ENCODE assay signal across 22 cellular contexts in genomic region chr5:151171521-151171920, GRCh38. TPM values are rescaled to one million over a fixed set of nuclear protein-coding genes. Genes with fewer than 3 reads are reported as not detected.
DNase-seq lines count a peak whose midpoint lies in the region; ATAC-seq and TF ChIP-seq lines count a peak whose summit lies in the region.
"Had no signal": no experiment of that assay in that cellular context is flagged by ENCODE, and none has a peak within 500 bp of the region (broad histone marks: within the 10 kb centered on the region; RNA-seq: fewer than 3 reads in every experiment).

No MANE protein-coding gene starts in this region.

- H3K36me3 ChIP-seq in Karpas-422 (ENCODE audit: insufficient read depth, low read length) (peaks cover 13% of the 10 kb centered on the region), SU-DHL-6 (ENCODE audit: low read length) (no peaks in the 10 kb centered on the region), gastrocnemius medialis (no peaks in the 10 kb centered on the region)
- H3K36me3 ChIP-seq: ovary, thyroid gland had no signal

- H3K4me1 Mint-ChIP-seq in activated CD4-positive, alpha-beta T cell treated with anti-CD3 and anti-CD28 coated beads for 36 hours: peaks cover 6% of the 10 kb centered on the region
- H3K4me1 Mint-ChIP-seq in natural killer cell (peaks cover 9 to 22% of the 10 kb centered on the region in 2 donors), WTC11 (peaks cover 10% of the 10 kb centered on the region)

- H3K79me2 ChIP-seq in Karpas-422 (ENCODE audit: low read length) (no peaks in the 10 kb centered on the region), SU-DHL-6 (ENCODE audit: insufficient read depth, low read length) (no peaks in the 10 kb centered on the region)

- intact Hi-C loops in activated CD4-positive, alpha-beta T cell treated with anti-CD3 and anti-CD28 coated beads for 36 hours (cut with DNase I, micrococcal nuclease): no loop called here
- intact Hi-C loops in natural killer cell (cut with micrococcal nuclease) (no loop called here), gastrocnemius medialis (cut with DNase I; ENCODE audit: low total_unique reads) (loop anchor here (10.0 kb wide), 1 partner anchor 377 kb away; no protein-coding TSS in a partner anchor)

- CTCF ChIA-PET in activated CD4-positive, alpha-beta T cell treated with anti-CD3 and anti-CD28 coated beads for 36 hours (lab: Charles Lee): interaction anchor here (0.7 to 14.6 kb wide), 6 partner anchors 12 to 352 kb away, joined by 3 to 685 read pairs (median 3); no protein-coding TSS in a partner anchor
- CTCF ChIA-PET in WTC11 (lab: Charles Lee): interaction anchor here (0.7 to 2.7 kb wide), 2 partner anchors 45 to 169 kb away, joined by 3 to 8 read pairs; no protein-coding TSS in a partner anchor

- H3K9me2 ChIP-seq in Karpas-422 (replicated peaks; ENCODE audit: insufficient read depth, low read length): no peaks in the 10 kb centered on the region
- H3K9me2 ChIP-seq in SU-DHL-6 (replicated peaks; ENCODE audit: insufficient read depth, low read length): no peaks in the 10 kb centered on the region

- H3K27me3 ChIP-seq in Karpas-422 (ENCODE audit: low read length): no peaks in the 10 kb centered on the region
- no peaks in the 10 kb centered on the region for H3K27me3 ChIP-seq in SU-DHL-6 (ENCODE audit: low read length)
- H3K27me3 ChIP-seq in gastrocnemius medialis: no peaks in the 10 kb centered on the region
- H3K27me3 ChIP-seq: ovary, thyroid gland had no signal

- in situ Hi-C loops in gastrocnemius medialis (cut with MboI; ENCODE audit: low sequenced_read_pairs in 4 of 4): no loop called here

- no peaks in the 10 kb centered on the region for H3K27me3 Mint-ChIP-seq in activated CD4-positive, alpha-beta T cell treated with anti-CD3 and anti-CD28 coated beads for 36 hours
- H3K27me3 Mint-ChIP-seq in natural killer cell (ENCODE audit: low read depth in 2 of 2): no peaks in the 10 kb centered on the region
- 0 out of 2 replicates have a peak, but pooled peaks cover 3% of the 10 kb centered on the region for H3K27me3 Mint-ChIP-seq in WTC11 (ENCODE audit: low read depth)
- H3K27me3 Mint-ChIP-seq: activated CD4-positive, alpha-beta T cell treated with anti-CD3 and anti-CD28 coated beads, Interleukin-2, amount 10 ng/mL, durations not matched to agents 7 days and 5 days; stimulated activated naive CD8-positive, alpha-beta T cell treated with anti-CD3 and anti-CD28 coated beads, Interleukin-15, Interleukin-2, amounts not matched to agents 100 ng/mL and 50 ng/mL, for 24 hours had no signal

- no peaks in the 10 kb centered on the region for H3K36me3 Mint-ChIP-seq in activated CD4-positive, alpha-beta T cell treated with anti-CD3 and anti-CD28 coated beads for 36 hours (ENCODE audit: low read depth)
- H3K36me3 Mint-ChIP-seq in natural killer cell (no peaks in the 10 kb centered on the region), WTC11 (no peaks in the 10 kb centered on the region)

- H3K4me3 ChIP-seq in Karpas-422 (ENCODE audit: low read length): no peak overlapping the region
- no peak overlapping the region for H3K4me3 ChIP-seq in SU-DHL-6 (ENCODE audit: insufficient read depth, low read length, poor library complexity, severe bottlenecking)
- H3K4me3 ChIP-seq in gastrocnemius medialis: no peak overlapping the region
- H3K4me3 ChIP-seq: ovary, thyroid gland had no signal

- no peak for ATAC-seq in activated CD4-positive, alpha-beta T cell treated with anti-CD3 and anti-CD28 coated beads for 36 hours
- ATAC-seq in natural killer cell (no peak), gastrocnemius medialis (no peak), HG02884 (IDR thresholded peaks at IDR 0.05; ENCODE audit: unreplicated experiment) (no peak), WTC11 (no peak)

- H3K9me3 ChIP-seq in Karpas-422 (ENCODE audit: low read length) (no peaks in the 10 kb centered on the region), SU-DHL-6 (ENCODE audit: insufficient read depth, low read length) (no peaks in the 10 kb centered on the region), gastrocnemius medialis (no peaks in the 10 kb centered on the region)
- H3K9me3 ChIP-seq: ovary, thyroid gland had no signal

- TF ChIP-seq POLR2A in gastrocnemius medialis (IDR thresholded peaks at IDR 0.05): no peak

- peak overlapping the region; percentile 7 for H3K4me2 ChIP-seq in Karpas-422 (ENCODE audit: low read depth, low read length, poor library complexity, severe bottlenecking)
- H3K4me2 ChIP-seq in SU-DHL-6 (ENCODE audit: low read depth, low read length, poor library complexity, severe bottlenecking): no peak overlapping the region

- H3K4me3 Mint-ChIP-seq in activated CD4-positive, alpha-beta T cell treated with anti-CD3 and anti-CD28 coated beads for 36 hours: no peak overlapping the region
- H3K4me3 Mint-ChIP-seq in natural killer cell: no peak overlapping the region
- H3K4me3 Mint-ChIP-seq in WTC11: no peak overlapping the region
- H3K4me3 Mint-ChIP-seq: activated CD4-positive, alpha-beta T cell treated with anti-CD3 and anti-CD28 coated beads, Interleukin-2, amount 10 ng/mL, durations not matched to agents 7 days and 5 days; nephron; stimulated activated naive CD8-positive, alpha-beta T cell treated with anti-CD3 and anti-CD28 coated beads, Interleukin-15, Interleukin-2, amounts not matched to agents 100 ng/mL and 50 ng/mL, for 24 hours had no signal

- no peak for DNase-seq in activated CD4-positive, alpha-beta T cell treated with anti-CD3 and anti-CD28 coated beads for 36 hours
- no peak for DNase-seq in activated CD4-positive, alpha-beta T cell treated with anti-CD3 and anti-CD28 coated beads for 48 hours
- DNase-seq in Karpas-422: no peak
- DNase-seq in natural killer cell: no peak
- DNase-seq in gastrocnemius medialis: no peak
- DNase-seq in WTC11 (ENCODE audit: low spot score): no peak
- DNase-seq: 8988T; activated CD4-positive, alpha-beta T cell treated with anti-CD3 and anti-CD28 coated beads, Interleukin-2, amount 10 ng/mL, durations not matched to agents 7 days and 5 days; amygdala; dermis blood vessel endothelial cell; glutamatergic neuron; H7; NCI-H1436; NCI-H526; ovary; SHP77; stimulated activated CD4-positive, alpha-beta T cell treated with anti-CD3 and anti-CD28 coated beads, Interleukin-4, amount 100 ng/mL, for 4 hours; thyroid gland had no signal

- POLR2A ChIA-PET in activated CD4-positive, alpha-beta T cell treated with anti-CD3 and anti-CD28 coated beads for 36 hours (lab: Charles Lee): interaction anchor here (0.9 kb wide), 1 partner anchor 21 kb away, joined by 3 read pairs; no protein-coding TSS in a partner anchor
- POLR2A ChIA-PET in WTC11 (lab: Charles Lee): no interaction called here

- no peak overlapping the region for H3K9ac ChIP-seq in Karpas-422 (ENCODE audit: low read length)
- H3K9ac ChIP-seq in SU-DHL-6 (ENCODE audit: low read length): no peak overlapping the region

- H3K27ac Mint-ChIP-seq in activated CD4-positive, alpha-beta T cell treated with anti-CD3 and anti-CD28 coated beads for 36 hours: peak overlapping the region; percentile 4
- H3K27ac Mint-ChIP-seq in natural killer cell (peak overlapping the region; percentile 75 to 77), WTC11 (no peak overlapping the region)
- H3K27ac Mint-ChIP-seq: activated CD4-positive, alpha-beta T cell treated with anti-CD3 and anti-CD28 coated beads, Interleukin-2, amount 10 ng/mL, durations not matched to agents 7 days and 5 days; nephron; stimulated activated naive CD8-positive, alpha-beta T cell treated with anti-CD3 and anti-CD28 coated beads, Interleukin-15, Interleukin-2, amounts not matched to agents 100 ng/mL and 50 ng/mL, for 24 hours had no signal

- no peak overlapping the region for H2AFZ ChIP-seq in Karpas-422 (ENCODE audit: low read length)
- H2AFZ ChIP-seq in SU-DHL-6 (ENCODE audit: low read depth, low read length, severe bottlenecking): no peak overlapping the region

- H3K27ac ChIP-seq in Karpas-422 (ENCODE audit: low read length): peak overlapping the region; percentile 81
- H3K27ac ChIP-seq in SU-DHL-6 (ENCODE audit: low read depth, low read length): peak overlapping the region; percentile 52
- no peak overlapping the region for H3K27ac ChIP-seq in gastrocnemius medialis
- H3K27ac ChIP-seq: ovary, thyroid gland had no signal

- H3F3A ChIP-seq in SU-DHL-6 (ENCODE audit: insufficient read depth): peaks cover 45% of the 10 kb centered on the region

- H3K4me1 ChIP-seq in Karpas-422 (ENCODE audit: low read length) (peaks cover 41% of the 10 kb centered on the region), gastrocnemius medialis (peaks cover 22 to 25% of the 10 kb centered on the region in 2 donors)
- H3K4me1 ChIP-seq: thyroid gland had no signal

- TF ChIP-seq CTCF in SU-DHL-6 (IDR thresholded peaks at IDR 0.05; ENCODE audit: insufficient read depth, low read length, poor library complexity, severe bottlenecking): no peak
- TF ChIP-seq CTCF in natural killer cell (IDR thresholded peaks at IDR 0.05): no peak
- TF ChIP-seq CTCF in gastrocnemius medialis (IDR thresholded peaks at IDR 0.05 in 4 of 5, conservative IDR thresholded peaks at IDR 0.05 in 1 of 5): no peak
- no peak for TF ChIP-seq CTCF in WTC11 (IDR thresholded peaks at IDR 0.05)

- H4K20me1 ChIP-seq in Karpas-422 (ENCODE audit: insufficient read depth, low read depth, low read length) (no peaks in the 10 kb centered on the region), SU-DHL-6 (ENCODE audit: low read depth, low read length) (no peaks in the 10 kb centered on the region)

- no peaks in the 10 kb centered on the region for H3K9me3 Mint-ChIP-seq in activated CD4-positive, alpha-beta T cell treated with anti-CD3 and anti-CD28 coated beads for 36 hours (ENCODE audit: low read depth)
- no peaks in the 10 kb centered on the region for H3K9me3 Mint-ChIP-seq in natural killer cell
- H3K9me3 Mint-ChIP-seq in WTC11: no peaks in the 10 kb centered on the region
- H3K9me3 Mint-ChIP-seq: activated CD4-positive, alpha-beta T cell treated with anti-CD3 and anti-CD28 coated beads, Interleukin-2, amount 10 ng/mL, durations not matched to agents 7 days and 5 days; stimulated activated naive CD8-positive, alpha-beta T cell treated with anti-CD3 and anti-CD28 coated beads, Interleukin-15, Interleukin-2, amounts not matched to agents 100 ng/mL and 50 ng/mL, for 24 hours had no signal

TF ChIP-seq in WTC11, 78 proteins besides CTCF, POLR2A, EP300 and RAD21 (continues in another document):
- TF ChIP-seq NR1H2 (CRISPR knock-in tag; IDR thresholded peaks at IDR 0.05) (no peak), ZNF121 (CRISPR knock-in tag; IDR thresholded peaks at IDR 0.05) (no peak), NFATC4 (CRISPR knock-in tag; IDR thresholded peaks at IDR 0.05) (no peak)

RNA-seq across cellular contexts. Expression of gene ANXA6, which starts 13.9 kb away (rescaled TPM):
- 100 to 1,000 TPM; 322 to 332 TPM for total RNA-seq in activated CD4-positive, alpha-beta T cell treated with anti-CD3 and anti-CD28 coated beads for 36 hours
- total RNA-seq in Karpas-422 (2014; rRNA removed; shearing (Covaris generic); ENCODE audit: low replicate concordance): 277 and 387 TPM in 2 replicates
- total RNA-seq in natural killer cell (100 to 1,000 TPM; 504 to 629 (median 535) TPM), gastrocnemius medialis (100 to 1,000 TPM in 3 of 4 donors, 10 to 100 TPM in 1; 91.6 to 164 (median 142) TPM), WTC11 (2021) (92.8 to 95.4 TPM (median 92.9 TPM) in 3 replicates)

RNA-seq across cellular contexts. Expression of gene CCDC69, which starts 52.4 kb away (rescaled TPM):
- 10 to 100 TPM; 24.8 to 26.9 TPM for total RNA-seq in activated CD4-positive, alpha-beta T cell treated with anti-CD3 and anti-CD28 coated beads for 36 hours
- 241 and 291 TPM in 2 replicates for total RNA-seq in Karpas-422 (2014; rRNA removed; shearing (Covaris generic); ENCODE audit: low replicate concordance)
- total RNA-seq in natural killer cell (100 to 1,000 TPM; 181 to 227 (median 204) TPM), gastrocnemius medialis (100 to 1,000 TPM in 3 of 4 donors, 10 to 100 TPM in 1; 93.4 to 128 (median 114) TPM), WTC11 (2021) (8.2 to 12.4 TPM (median 8.6 TPM) in 3 replicates)

Comparison
In these comparisons a context has a peak if more than half of its experiments do, and no peak if none do; other contexts are left out.
1. H3K27ac ChIP-seq: peak in Karpas-422 (single experiment) and SU-DHL-6 (single experiment); none in gastrocnemius medialis (0 of 4).